ENCODE assay signal across 1 cellular context in genomic region chr10:24574578-24575155, GRCh38.
TF ChIP-seq lines count a peak whose summit lies in the region.

No MANE protein-coding gene starts in this region.

TF ChIP-seq in K562, 482 proteins besides CTCF, POLR2A, EP300 and RAD21 (continued from another document and continues in another):
- TF ChIP-seq ATF6 (CRISPR knock-in tag; IDR thresholded peaks at IDR 0.05) (no peak), SMARCE1 (IDR thresholded peaks at IDR 0.05) (peak; percentile 15; the same call in 1 of the 2 replicates), ZNF609 (CRISPR knock-in tag; IDR thresholded peaks at IDR 0.05; ENCODE audit: borderline replicate concordance) (no peak), KLF13 (tag; IDR thresholded peaks at IDR 0.05; ENCODE audit: borderline replicate concordance, low read depth) (no peak), ZNF24 (IDR thresholded peaks at IDR 0.05) (no peak), ZSCAN32 (CRISPR knock-in tag; IDR thresholded peaks at IDR 0.05) (no peak), PPARD (CRISPR knock-in tag; IDR thresholded peaks at IDR 0.05) (no peak), NBN (IDR thresholded peaks at IDR 0.05; ENCODE audit: low read depth) (no peak), NCOA6 (IDR thresholded peaks at IDR 0.05) (no peak), PHF21A (IDR thresholded peaks at IDR 0.05; ENCODE audit: borderline replicate concordance, low read depth) (no peak), PCBP2 (IDR thresholded peaks at IDR 0.05; ENCODE audit: low read depth, low read length, poor library complexity, severe bottlenecking) (no peak), ARID3B (CRISPR knock-in tag; IDR thresholded peaks at IDR 0.05; ENCODE audit: borderline replicate concordance) (no peak), ZFP91 (CRISPR knock-in tag; IDR thresholded peaks at IDR 0.05) (no peak), SP2 (IDR thresholded peaks at IDR 0.05; ENCODE audit: extremely low read depth, low read depth, low read length, poor library complexity, severe bottlenecking) (no peak), POLR2H (tag; IDR thresholded peaks at IDR 0.05; ENCODE audit: low read depth) (no peak), PKNOX1 (IDR thresholded peaks at IDR 0.05) (peak; percentile 63), IRF2 (CRISPR knock-in tag; IDR thresholded peaks at IDR 0.05) (no peak), CSDE1 (IDR thresholded peaks at IDR 0.05) (no peak), MYNN (IDR thresholded peaks at IDR 0.05) (no peak), MYNN (CRISPR knock-in tag; IDR thresholded peaks at IDR 0.05) (no peak), RNF2 (IDR thresholded peaks at IDR 0.05) (no peak), NFXL1 (CRISPR knock-in tag; IDR thresholded peaks at IDR 0.05) (no peak), CBX2 (IDR thresholded peaks at IDR 0.05; ENCODE audit: insufficient read depth, low read length, poor library complexity, severe bottlenecking) (no peak), MECOM (CRISPR knock-in tag; IDR thresholded peaks at IDR 0.05) (no peak), NCOR1 (IDR thresholded peaks at IDR 0.05) (peak; percentile 19; the same call in 1 of the 2 replicates), CHD7 (IDR thresholded peaks at IDR 0.05; ENCODE audit: low read depth, low read length) (no peak), ZNF76 (CRISPR knock-in tag; IDR thresholded peaks at IDR 0.05; ENCODE audit: borderline replicate concordance) (no peak), BRF2 (IDR thresholded peaks at IDR 0.05; ENCODE audit: borderline replicate concordance, insufficient read depth, insufficient read length) (no peak), MTA3 (IDR thresholded peaks at IDR 0.05; ENCODE audit: borderline replicate concordance) (no peak), RBM39 (optimal IDR thresholded peaks at IDR 0.05; ENCODE audit: low read depth, low read length) (no peak), RBM34 (IDR thresholded peaks at IDR 0.05; ENCODE audit: borderline replicate concordance, insufficient read depth, low read length) (no peak), BCOR (IDR thresholded peaks at IDR 0.05) (no peak), TGIF2 (CRISPR knock-in tag; IDR thresholded peaks at IDR 0.05) (no peak), KLF1 (tag; IDR thresholded peaks at IDR 0.05) (no peak)
